ENCODE assay signal across 28 cellular contexts in the genomic region with DNA sequence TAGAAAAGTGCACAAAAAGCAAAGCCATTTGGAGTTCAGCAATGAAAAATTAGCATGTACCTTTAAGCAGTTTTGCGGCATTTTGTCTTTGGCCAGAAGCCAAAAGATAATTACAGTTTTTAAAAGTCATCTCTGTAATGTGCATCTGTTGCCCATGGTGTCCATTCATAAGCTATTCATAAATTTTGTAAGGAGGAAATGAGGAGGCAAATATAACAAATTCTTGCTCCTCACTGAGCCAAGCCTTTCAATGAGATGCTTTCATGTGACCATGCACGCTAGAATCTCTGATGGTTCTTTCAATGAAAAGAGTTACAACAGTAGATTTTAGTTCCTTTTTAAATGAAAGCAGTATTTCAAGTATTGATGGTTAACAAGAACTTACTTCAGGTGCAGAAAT.
A peak's percentile ranks its signal among the peaks of the same experiment; 100 is the strongest.
DNase-seq lines count a peak whose midpoint lies in the region; ATAC-seq and TF ChIP-seq lines count a peak whose summit lies in the region.
"Had no signal": no experiment of that assay in that cellular context is flagged by ENCODE, and none has a peak within 500 bp of the region (broad histone marks: within the 10 kb centered on the region; RNA-seq: fewer than 3 reads in every experiment).

No MANE protein-coding gene starts in this region.

- DNase-seq in COLO829 (ENCODE audit: low spot score) (peak; percentile 63), NCI-H146 (lab: John Stamatoyannopoulos, UW) (peak; percentile 84), NCI-H748 (lab: John Stamatoyannopoulos, UW; ENCODE audit: unreplicated experiment) (peak; percentile 77), fibroblast of pulmonary artery (ENCODE audit: low read depth) (peak; percentile 47)
- DNase-seq: activated CD4-positive, alpha-beta T cell treated with anti-CD3 and anti-CD28 coated beads for 4 hours; activated CD8-positive, alpha-beta T cell treated with anti-CD3 and anti-CD28 coated beads, Interleukin-2, amount 10 ng/mL, durations not matched to agents 7 days and 5 days; activated naive CD4-positive, alpha-beta T cell treated with anti-CD3 and anti-CD28 coated beads for 36 hours; adrenal gland; body of pancreas; DND-41; dorsolateral prefrontal cortex; GF-D8; mammary epithelial cell; NCI-H526 treated with DMSO at 0.1 percent for 48 hours; occipital lobe; psoas muscle; SIG-M5; sigmoid colon; stimulated activated CD4-positive, alpha-beta T cell treated with anti-CD3 and anti-CD28 coated beads, Interleukin-4, amount 100 ng/mL, for 1 hour; stomach; T1000; uterus had no signal

- ATAC-seq in HG02642 (IDR thresholded peaks at IDR 0.05; ENCODE audit: poor library complexity, unreplicated experiment) (no peak), GM19023 (IDR thresholded peaks at IDR 0.05; ENCODE audit: unreplicated experiment) (no peak), HG02588 (IDR thresholded peaks at IDR 0.05; ENCODE audit: unreplicated experiment) (no peak)
- ATAC-seq: activated CD8-positive, alpha-beta T cell treated with anti-CD3 and anti-CD28 coated beads, Interleukin-2, amount 10 ng/mL, durations not matched to agents 7 days and 5 days; body of pancreas; natural killer cell treated with Interleukin-12 subunit alpha and Interleukin-12 subunit beta and Interleukin-15 and Interleukin-18, amount 100 ng/mL, for 72 hours; psoas muscle had no signal

- no peak for TF ChIP-seq CTCF in fibroblast of pulmonary artery (IDR thresholded peaks at IDR 0.05; ENCODE audit: low read length, missing control alignments)

- H3K4me3 ChIP-seq in fibroblast of pulmonary artery (replicated peaks; ENCODE audit: low read depth, low read length) = no peak overlapping the region
- H3K4me3 ChIP-seq: adrenal gland, BLaER1, body of pancreas, dorsolateral prefrontal cortex, esophagus muscularis mucosa, psoas muscle, sigmoid colon, stomach, uterus had no signal
